In the genomic region with DNA sequence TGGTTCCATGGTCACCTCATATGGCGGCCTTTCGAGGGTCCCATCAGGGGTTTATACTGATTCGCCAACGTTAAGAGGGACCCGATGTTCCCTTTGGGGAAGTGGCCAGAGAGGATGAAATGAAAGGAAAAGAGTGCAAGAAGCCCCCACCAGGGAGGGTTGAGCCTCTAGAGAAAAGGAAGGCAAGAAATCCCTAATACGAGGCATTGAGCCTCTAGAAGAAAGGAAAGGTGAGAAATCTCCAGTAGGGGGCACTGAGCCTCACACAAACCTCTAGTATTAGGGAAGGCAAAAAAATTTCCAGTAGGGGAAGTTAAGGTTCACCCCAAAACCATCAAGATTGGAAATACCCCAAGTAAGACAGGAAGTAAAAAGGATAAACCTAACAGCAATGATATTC, we compare ENCODE assay signal across 1 cellular context.
TF ChIP-seq lines count a peak whose summit lies in the region.

No MANE protein-coding gene starts in this region.

TF ChIP-seq in H1, 55 proteins besides CTCF, POLR2A, EP300 and RAD21:
- no peak for TF ChIP-seq NRF1 (IDR thresholded peaks at IDR 0.05; ENCODE audit: low read depth, low read length)
- no peak for TF ChIP-seq SUZ12 (IDR thresholded peaks at IDR 0.05; ENCODE audit: low read length)
- no peak for TF ChIP-seq CHD1 (IDR thresholded peaks at IDR 0.05; ENCODE audit: low read depth, low read length)
- no peak for TF ChIP-seq CEBPB (IDR thresholded peaks at IDR 0.05; ENCODE audit: low read depth, low read length)
- no peak for TF ChIP-seq GTF2F1 (IDR thresholded peaks at IDR 0.05; ENCODE audit: borderline replicate concordance, low read depth, low read length)
- TF ChIP-seq FOSL1 (IDR thresholded peaks at IDR 0.05; ENCODE audit: insufficient read depth, low read depth, low read length) = no peak
- TF ChIP-seq, protein P1, sequence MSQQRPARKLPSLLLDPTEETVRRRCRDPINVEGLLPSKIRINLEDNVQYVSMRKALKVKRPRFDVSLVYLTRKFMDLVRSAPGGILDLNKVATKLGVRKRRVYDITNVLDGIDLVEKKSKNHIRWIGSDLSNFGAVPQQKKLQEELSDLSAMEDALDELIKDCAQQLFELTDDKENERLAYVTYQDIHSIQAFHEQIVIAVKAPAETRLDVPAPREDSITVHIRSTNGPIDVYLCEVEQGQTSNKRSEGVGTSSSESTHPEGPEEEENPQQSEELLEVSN (IDR thresholded peaks at IDR 0.05) = no peak
- no peak for TF ChIP-seq SAP30 (IDR thresholded peaks at IDR 0.05; ENCODE audit: insufficient read depth, insufficient replicate concordance, low read length)
- no peak for TF ChIP-seq KDM1A (IDR thresholded peaks at IDR 0.05; ENCODE audit: borderline replicate concordance, low read length)
- no peak for TF ChIP-seq SP4 (IDR thresholded peaks at IDR 0.05; ENCODE audit: low read length)
- TF ChIP-seq POLR2AphosphoS5 (IDR thresholded peaks at IDR 0.05; ENCODE audit: low read depth, low read length) = no peak
- no peak for TF ChIP-seq ATF3 (IDR thresholded peaks at IDR 0.05; ENCODE audit: insufficient read depth, low read depth, low read length)
- no peak for TF ChIP-seq TBP (IDR thresholded peaks at IDR 0.05; ENCODE audit: low read depth, low read length)
- TF ChIP-seq, protein P2, sequence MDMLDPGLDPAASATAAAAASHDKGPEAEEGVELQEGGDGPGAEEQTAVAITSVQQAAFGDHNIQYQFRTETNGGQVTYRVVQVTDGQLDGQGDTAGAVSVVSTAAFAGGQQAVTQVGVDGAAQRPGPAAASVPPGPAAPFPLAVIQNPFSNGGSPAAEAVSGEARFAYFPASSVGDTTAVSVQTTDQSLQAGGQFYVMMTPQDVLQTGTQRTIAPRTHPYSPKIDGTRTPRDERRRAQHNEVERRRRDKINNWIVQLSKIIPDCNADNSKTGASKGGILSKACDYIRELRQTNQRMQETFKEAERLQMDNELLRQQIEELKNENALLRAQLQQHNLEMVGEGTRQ (IDR thresholded peaks at IDR 0.05; ENCODE audit: low read length) = no peak
- TF ChIP-seq PHF8 (conservative IDR thresholded peaks at IDR 0.05; ENCODE audit: low read depth, low read length) = no peak
